ENCODE assay signal across 13 cellular contexts in genomic region chr4:113976937-113977855, GRCh38. TPM values are rescaled to one million over a fixed set of nuclear protein-coding genes. Genes with fewer than 3 reads are reported as not detected.
DNase-seq lines count a peak whose midpoint lies in the region; ATAC-seq, FAIRE-seq and TF ChIP-seq lines count a peak whose summit lies in the region.
"Had no signal": no experiment of that assay in that cellular context is flagged by ENCODE, and none has a peak within 500 bp of the region (broad histone marks: within the 10 kb centered on the region; RNA-seq: fewer than 3 reads in every experiment).

No MANE protein-coding gene starts in this region.

- no peaks in the 10 kb centered on the region for H3K27me3 ChIP-seq in Panc1 (ENCODE audit: control insufficient read depth, insufficient read depth, low read length)
- H3K27me3 ChIP-seq in osteoblast (ENCODE audit: insufficient read depth, low read length) = no peaks in the 10 kb centered on the region

- H3K4me3 ChIP-seq in AG04449 (ENCODE audit: low read depth, low read length) (peak overlapping the region; percentile 83), Panc1 (ENCODE audit: low read depth in 2 of 2, low read length in 2 of 2) (peak overlapping the region; percentile 77 to 85), epithelial cell of proximal tubule (ENCODE audit: low read depth, low read length) (peak overlapping the region; percentile 84), osteoblast (ENCODE audit: insufficient read depth, low read length) (peak overlapping the region; percentile 87)

- peaks cover 10% of the 10 kb centered on the region for H3K9me3 Mint-ChIP-seq in activated naive CD8-positive, alpha-beta T cell treated with anti-CD3 and anti-CD28 coated beads for 36 hours

- no peak overlapping the region for H3K4me3 Mint-ChIP-seq in activated naive CD8-positive, alpha-beta T cell treated with anti-CD3 and anti-CD28 coated beads for 36 hours
- H3K4me3 Mint-ChIP-seq: activated B cell treated with CpG ODN at 0.5 μM for 24 hours; CD4-positive, CD25-positive, alpha-beta regulatory T cell had no signal

- intact Hi-C loops in Panc1 (cut with micrococcal nuclease; ENCODE audit: unreplicated experiment) = loop anchor here (5.0 kb wide), 1 partner anchor 95 kb away; no protein-coding TSS in a partner anchor

- ATAC-seq in Panc1 = no peak

- peak overlapping the region; percentile 96 for H3K27ac ChIP-seq in Panc1 (ENCODE audit: low read length)
- peak overlapping the region; percentile 88 for H3K27ac ChIP-seq in osteoblast (ENCODE audit: low read depth, low read length)

- H3K4me1 ChIP-seq in Panc1 (ENCODE audit: control insufficient read depth, insufficient read depth, low read length) = peaks cover 7% of the 10 kb centered on the region
- peaks cover 17% of the 10 kb centered on the region for H3K4me1 ChIP-seq in osteoblast (ENCODE audit: insufficient read depth, low read length)

- BruUV-seq in Panc1 (replicated peaks; lab: Mats Ljungman, UMichigan) = no TSS peak

- H3K27me3 Mint-ChIP-seq in activated naive CD8-positive, alpha-beta T cell treated with anti-CD3 and anti-CD28 coated beads for 36 hours = peaks cover 48% of the 10 kb centered on the region

- H3K79me2 ChIP-seq in osteoblast (ENCODE audit: insufficient read depth, low read length) = peaks cover 90% of the 10 kb centered on the region

- H3K27ac Mint-ChIP-seq in activated naive CD8-positive, alpha-beta T cell treated with anti-CD3 and anti-CD28 coated beads for 36 hours = no peak overlapping the region
- H3K27ac Mint-ChIP-seq: activated B cell treated with CpG ODN at 0.5 μM for 24 hours; CD4-positive, CD25-positive, alpha-beta regulatory T cell had no signal

- CTCF ChIA-PET in AG04449 (lab: Yijun Ruan, JAX) = interaction anchor here (0.6 to 1.1 kb wide), 2 partner anchors 20 to 221 kb away, joined by 3 read pairs; no protein-coding TSS in a partner anchor
- CTCF ChIA-PET in Panc1 (lab: Charles Lee) = no interaction called here

- H3K4me1 Mint-ChIP-seq in activated naive CD8-positive, alpha-beta T cell treated with anti-CD3 and anti-CD28 coated beads for 36 hours = peaks cover 15% of the 10 kb centered on the region

- H3K36me3 ChIP-seq in Panc1 (ENCODE audit: control insufficient read depth, insufficient read depth, low read length) (no peaks in the 10 kb centered on the region; the same call in 1 of the 2 replicates), osteoblast (ENCODE audit: insufficient read depth, low read length) (peaks cover 5% of the 10 kb centered on the region)

- H2AFZ ChIP-seq in osteoblast (ENCODE audit: low read length) = no peak overlapping the region

- peaks cover 3% of the 10 kb centered on the region for H3K36me3 Mint-ChIP-seq in activated naive CD8-positive, alpha-beta T cell treated with anti-CD3 and anti-CD28 coated beads for 36 hours
- H3K36me3 Mint-ChIP-seq: CD4-positive, CD25-positive, alpha-beta regulatory T cell had no signal

- in situ Hi-C loops in Panc1 (cut with HindIII; ENCODE audit: low pct_unique_long_range_greater_than_20kb, low sequenced_read_pairs) = no loop called here

- DNase-seq in AG04449 (ENCODE audit: low read depth, low spot score) (no peak), Panc1 (ENCODE audit: low read depth, low spot score) (no peak), epithelial cell of proximal tubule (ENCODE audit: low read depth) (no peak), osteoblast (ENCODE audit: insufficient read length, low spot score, missing footprints) (peak; percentile 73), DMS 273 (lab: John Stamatoyannopoulos, UW; ENCODE audit: unreplicated experiment) (no peak), GM19239 (ENCODE audit: insufficient read length, low spot score) (no peak), hippocampal formation (lab: John Stamatoyannopoulos, UW) (no peak)
- no peak for DNase-seq in activated naive CD8-positive, alpha-beta T cell treated with anti-CD3 and anti-CD28 coated beads for 36 hours
- DNase-seq: activated B cell treated with CpG ODN at 0.5 μM for 24 hours; activated naive CD4-positive, alpha-beta T cell; CD4-positive, CD25-positive, alpha-beta regulatory T cell; NCI-H1105; retina had no signal

- TF ChIP-seq CTCF in AG04449 (IDR thresholded peaks at IDR 0.05; ENCODE audit: insufficient read depth, low read length, missing control alignments) = no peak
- no peak for TF ChIP-seq CTCF in Panc1 (IDR thresholded peaks at IDR 0.05)
- TF ChIP-seq CTCF in epithelial cell of proximal tubule (conservative IDR thresholded peaks at IDR 0.05; ENCODE audit: low read depth, low read length) = no peak
- no peak for TF ChIP-seq CTCF in osteoblast (IDR thresholded peaks at IDR 0.05; ENCODE audit: extremely low read depth, low read depth, low read length)

- peak overlapping the region; percentile 91 for H3K4me2 ChIP-seq in osteoblast (ENCODE audit: insufficient read depth, low read length)

- H4K20me1 ChIP-seq in osteoblast (ENCODE audit: insufficient read depth, low read length) = no peaks in the 10 kb centered on the region

- H3K9me3 ChIP-seq in Panc1 (ENCODE audit: control insufficient read depth, insufficient read depth, low read depth, low read length) (peaks cover 7% of the 10 kb centered on the region; the same call in 1 of the 2 replicates), osteoblast (ENCODE audit: low read depth, low read length) (no peaks in the 10 kb centered on the region)

- FAIRE-seq in GM19239 (lab: Jason Lieb, UNC) = no peak

- POLR2A ChIA-PET in AG04449 (lab: Yijun Ruan, JAX) = no interaction called here
- POLR2A ChIA-PET in Panc1 (lab: Charles Lee) = interaction anchor here (0.6 kb wide), 1 partner anchor 192 kb away, joined by 3 read pairs; no protein-coding TSS in a partner anchor

RNA-seq across cellular contexts. Expression of gene ARSJ, which starts 2.3 kb away (rescaled TPM):
- total RNA-seq in Panc1 (2021; ENCODE audit: unreplicated experiment) (43.9 TPM), epithelial cell of proximal tubule (28.5 and 31.9 TPM in 2 replicates), osteoblast (18.6 and 24.6 TPM in 2 replicates)
- polyA plus RNA-seq in Panc1 (2012; ENCODE audit: insufficient read length) = 17.8 TPM
- not detected for total RNA-seq in activated naive CD8-positive, alpha-beta T cell treated with anti-CD3 and anti-CD28 coated beads for 36 hours
- total RNA-seq: activated B cell treated with CpG ODN at 0.5 μM for 24 hours; CD4-positive, CD25-positive, alpha-beta regulatory T cell had no signal
- polyA plus RNA-seq: CD4-positive, CD25-positive, alpha-beta regulatory T cell had no signal

Comparison
In these comparisons a context has a peak if more than half of its experiments do, and no peak if none do; other contexts are left out.
1. RNA of gene ARSJ, which starts 2.3 kb away (total RNA-seq): 43.9 TPM in Panc1 (single experiment), 28.5 to 31.9 TPM in epithelial cell of proximal tubule and 18.6 to 24.6 TPM in osteoblast; not detected in activated naive CD8-positive, alpha-beta T cell treated with anti-CD3 and anti-CD28 coated beads for 36 hours; every median in the first group is over 10 times any median in the second.
2. Peak in every context shown above with its lines, with median percentiles within 50 percentile points of each other: H3K4me3 ChIP-seq.